28 cellular contexts compared by ENCODE assay signal in genomic region chr1:208921259-208921658, GRCh38.
"Had no signal": no experiment of that assay in that cellular context is flagged by ENCODE, and none has a peak within 500 bp of the region (broad histone marks: within the 10 kb centered on the region; RNA-seq: fewer than 3 reads in every experiment).

No MANE protein-coding gene starts in this region.

- H3K36me3 ChIP-seq: cardiac muscle cell, WERI-Rb-1 had no signal

- H3K4me3 ChIP-seq: cardiac muscle cell, PC-9 had no signal

- ATAC-seq: activated CD8-positive, alpha-beta memory T cell treated with anti-CD3 and anti-CD28 coated beads, Interleukin-2, amount 10 ng/mL, durations not matched to agents 7 days and 5 days; activated naive CD8-positive, alpha-beta T cell treated with anti-CD3 and anti-CD28 coated beads, Interleukin-2, amount 50 U/mL, for 24 hours had no signal

- H3K27ac ChIP-seq: cardiac muscle cell, KMS-11, PC-9, RWPE1, WERI-Rb-1 had no signal

- H3K27me3 ChIP-seq: cardiac muscle cell had no signal

- H2AFZ ChIP-seq: PC-9 had no signal

- DNase-seq: activated CD4-positive, alpha-beta memory T cell treated with anti-CD3 and anti-CD28 coated beads, Interleukin-2, amount 10 ng/mL, durations not matched to agents 7 days and 5 days; activated CD4-positive, alpha-beta T cell treated with anti-CD3 and anti-CD28 coated beads for 1 hour; activated CD4-positive, alpha-beta T cell treated with anti-CD3 and anti-CD28 coated beads for 48 hours; activated CD4-positive, CD25-positive, alpha-beta regulatory T cell; activated CD8-positive, alpha-beta memory T cell treated with anti-CD3 and anti-CD28 coated beads for 24 hours; activated CD8-positive, alpha-beta memory T cell treated with anti-CD3 and anti-CD28 coated beads, Interleukin-2, amount 10 ng/mL, durations not matched to agents 7 days and 5 days; activated CD8-positive, alpha-beta memory T cell treated with anti-CD3 and anti-CD28 coated beads, Interleukin-2, amount 50 U/mL, for 48 hours; activated effector memory CD4-positive, alpha-beta T cell treated with Interleukin-2 at 50 U/mL for 16 hours; activated naive CD4-positive, alpha-beta T cell treated with anti-CD3 and anti-CD28 coated beads, Interleukin-2, amount 10 ng/mL, durations not matched to agents 7 days and 5 days; activated naive CD8-positive, alpha-beta T cell treated with anti-CD3 and anti-CD28 coated beads, Interleukin-2, amount 50 U/mL, for 24 hours; activated T-cell treated with anti-CD3 and anti-CD28 coated beads, Interleukin-2, amount 50 U/mL, for 48 hours; anterior cingulate cortex; NCI-H1105; NCI-H1436; NCI-H1694; NCI-H1930; NCI-H2081 treated with DMSO at 0.1 percent for 48 hours; NCI-H510A; NCI-H526; NCI-H748 treated with DMSO at 0.1 percent for 48 hours; NK-92 treated with Interleukin-12 subunit alpha and Interleukin-12 subunit beta, amount 100 ng/mL, for 24 hours; PC-9; Right ventricle myocardium superior; T1000; WERI-Rb-1 had no signal

- H3K4me2 ChIP-seq: KMS-11, PC-9 had no signal

- H3K9ac ChIP-seq: KMS-11 had no signal
